Comparison of ENCODE assay signal across 9 cellular contexts in the genomic region with DNA sequence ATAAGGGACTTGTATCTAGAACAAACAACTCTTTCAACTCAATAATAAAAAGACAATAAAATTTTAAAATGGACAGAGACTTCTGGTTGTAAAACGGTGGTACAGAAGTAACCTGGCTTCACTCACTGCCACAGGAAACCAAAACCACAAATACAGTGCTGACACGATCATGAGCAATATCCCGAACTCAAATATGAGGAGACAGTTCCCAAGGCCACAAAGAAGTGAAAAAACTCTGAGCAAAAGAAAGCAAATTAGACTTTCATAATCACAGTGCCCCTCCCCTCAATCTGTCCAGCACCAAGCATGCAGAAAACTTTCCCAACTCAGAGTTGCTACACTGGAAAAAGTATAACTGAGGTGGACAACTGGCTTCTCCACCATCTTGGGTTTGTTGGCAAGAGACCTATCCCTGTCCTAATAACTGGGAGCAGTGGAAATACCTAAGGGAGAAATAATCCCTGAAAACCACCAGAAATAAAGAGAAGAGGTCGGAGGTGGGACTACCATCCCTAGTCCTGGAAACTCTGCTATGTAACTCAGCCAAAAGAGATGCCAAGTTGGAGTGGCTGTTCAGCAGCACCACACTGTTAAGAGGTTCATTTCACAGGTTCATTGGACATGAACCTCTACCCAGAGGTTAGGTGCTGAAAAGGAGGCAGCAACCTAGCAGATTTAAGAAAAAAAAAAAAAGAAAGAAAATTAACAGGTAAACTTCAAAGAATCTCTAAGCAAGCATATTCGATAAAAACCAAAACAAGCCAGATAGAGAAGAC. TPM values are rescaled to one million over a fixed set of nuclear protein-coding genes. Genes with fewer than 3 reads are reported as not detected.
DNase-seq lines count a peak whose midpoint lies in the region; ATAC-seq and TF ChIP-seq lines count a peak whose summit lies in the region.
"Had no signal": no experiment of that assay in that cellular context is flagged by ENCODE, and none has a peak within 500 bp of the region (broad histone marks: within the 10 kb centered on the region; RNA-seq: fewer than 3 reads in every experiment).

No MANE protein-coding gene starts in this region.

- peaks cover 31% of the 10 kb centered on the region; the same call in 1 of the 2 replicates for H3K4me1 ChIP-seq in PC-9 (replicated peaks; ENCODE audit: insufficient read depth)

- no peak for TF ChIP-seq CTCF in PC-9 (conservative IDR thresholded peaks at IDR 0.05)
- no peak for TF ChIP-seq CTCF in chondrocyte (IDR thresholded peaks at IDR 0.05)

- no peaks in the 10 kb centered on the region for H4K20me1 ChIP-seq in PC-9 (ENCODE audit: insufficient read depth)

- POLR2A ChIA-PET in PC-9 (lab: Charles Lee; ENCODE audit: unreplicated experiment), result interaction anchor here (0.7 kb wide), 1 partner anchor 124 kb away, joined by 3 read pairs; no protein-coding TSS in a partner anchor

- peak overlapping the region; percentile 3; the same call in 1 of the 2 replicates for H3K4me3 ChIP-seq in PC-9
- H3K4me3 ChIP-seq: cardiac muscle cell had no signal

- peaks cover 18% of the 10 kb centered on the region for H3K36me3 Mint-ChIP-seq in chondrocyte (ENCODE audit: low read depth)
- H3K36me3 Mint-ChIP-seq in stimulated activated memory B cell treated with anti-CD40 and anti-IgM and Interleukin-4, amounts not matched to agents 10 μg/mL and 1 μg/mL and 100 μg/mL, for 72 hours, result peaks cover 44% of the 10 kb centered on the region

- H3K4me1 Mint-ChIP-seq in chondrocyte (ENCODE audit: low read depth), result peaks cover 62% of the 10 kb centered on the region
- peaks cover 62% of the 10 kb centered on the region for H3K4me1 Mint-ChIP-seq in stimulated activated memory B cell treated with anti-CD40 and anti-IgM and Interleukin-4, amounts not matched to agents 10 μg/mL and 1 μg/mL and 100 μg/mL, for 72 hours

- no peak overlapping the region for H3K4me3 Mint-ChIP-seq in chondrocyte (ENCODE audit: unreplicated experiment)
- H3K4me3 Mint-ChIP-seq in stimulated activated memory B cell treated with anti-CD40 and anti-IgM and Interleukin-4, amounts not matched to agents 10 μg/mL and 1 μg/mL and 100 μg/mL, for 72 hours, result peak overlapping the region; percentile 25

- H3K9me3 ChIP-seq in PC-9 (ENCODE audit: insufficient read depth, low read depth), result peaks cover 12% of the 10 kb centered on the region; the same call in 1 of the 2 replicates

- peak overlapping the region; percentile 52 for H3K27ac ChIP-seq in PC-9
- H3K27ac ChIP-seq: cardiac muscle cell had no signal

- peaks cover 16% of the 10 kb centered on the region for H3K9me3 Mint-ChIP-seq in chondrocyte (ENCODE audit: low read depth)
- peaks cover 16% of the 10 kb centered on the region for H3K9me3 Mint-ChIP-seq in stimulated activated memory B cell treated with anti-CD40 and anti-IgM and Interleukin-4, amounts not matched to agents 10 μg/mL and 1 μg/mL and 100 μg/mL, for 72 hours

- no peaks in the 10 kb centered on the region for H3K36me3 ChIP-seq in PC-9 (ENCODE audit: low read depth)
- H3K36me3 ChIP-seq: cardiac muscle cell had no signal

- peak overlapping the region; percentile 74 for H3K27ac Mint-ChIP-seq in chondrocyte (ENCODE audit: unreplicated experiment)
- H3K27ac Mint-ChIP-seq in stimulated activated memory B cell treated with anti-CD40 and anti-IgM and Interleukin-4, amounts not matched to agents 10 μg/mL and 1 μg/mL and 100 μg/mL, for 72 hours, result peak overlapping the region; percentile 33

- peak; percentile 12 for DNase-seq in NK-92 treated with Interleukin-12 subunit alpha and Interleukin-12 subunit beta, amount 100 ng/mL, for 24 hours (lab: John Stamatoyannopoulos, UW)
- no peak for DNase-seq in NK-92 (lab: John Stamatoyannopoulos, UW; ENCODE audit: unreplicated experiment)
- peak; percentile 12 to 41 for DNase-seq in PC-9
- DNase-seq in chondrocyte (ENCODE audit: low spot score), result no peak
- no peak for DNase-seq in activated CD8-positive, alpha-beta memory T cell treated with anti-CD3 and anti-CD28 coated beads, Interleukin-2, amount 50 U/mL, for 48 hours
- DNase-seq in NCI-H510A (lab: John Stamatoyannopoulos, UW), result no peak

- H3K27me3 Mint-ChIP-seq in chondrocyte (ENCODE audit: low read depth), result no peaks in the 10 kb centered on the region
- no peaks in the 10 kb centered on the region for H3K27me3 Mint-ChIP-seq in stimulated activated memory B cell treated with anti-CD40 and anti-IgM and Interleukin-4, amounts not matched to agents 10 μg/mL and 1 μg/mL and 100 μg/mL, for 72 hours

- H3K27me3 ChIP-seq in PC-9 (ENCODE audit: insufficient read depth, low read depth), result no peaks in the 10 kb centered on the region
- H3K27me3 ChIP-seq: cardiac muscle cell had no signal

- ATAC-seq in HG02763 (IDR thresholded peaks at IDR 0.05; ENCODE audit: unreplicated experiment), result peak; percentile 66
- ATAC-seq in stimulated activated memory B cell treated with anti-CD40 and anti-IgM and Interleukin-4, amounts not matched to agents 10 μg/mL and 1 μg/mL and 100 μg/mL, for 72 hours, result peak; percentile 63

- peaks cover 11% of the 10 kb centered on the region; the same call in 1 of the 2 replicates for H3F3A ChIP-seq in PC-9 (ENCODE audit: insufficient read depth, low read depth)

- no peak overlapping the region for H2AFZ ChIP-seq in PC-9

- H3K4me2 ChIP-seq in PC-9, result peak overlapping the region; percentile 49

- BruUV-seq in PC-9 (replicated peaks; lab: Mats Ljungman, UMichigan), result no TSS peak

- CTCF ChIA-PET in PC-9 (lab: Charles Lee), result interaction anchor here (0.7 kb wide), 1 partner anchor 39 kb away, joined by 3 read pairs; no protein-coding TSS in a partner anchor

- intact Hi-C loops in PC-9 (cut with micrococcal nuclease; ENCODE audit: unreplicated experiment), result no loop called here

- H3K79me2 ChIP-seq in PC-9 (ENCODE audit: low read depth), result peaks cover 66% of the 10 kb centered on the region

- no peaks in the 10 kb centered on the region for H3K9me2 ChIP-seq in PC-9 (ENCODE audit: insufficient read depth)

RNA-seq across cellular contexts. Expression of a gene that starts 55.5 kb away (rescaled TPM):
- 22.9 and 23.8 TPM in 2 replicates for total RNA-seq in PC-9 (2021)
- total RNA-seq in chondrocyte, result 38.0 to 60.1 TPM (median 38.0 TPM) in 3 replicates

Comparison
In these comparisons a context has a peak if more than half of its experiments do, and no peak if none do; other contexts are left out.
1. DNase-seq: peak in NK-92 treated with Interleukin-12 subunit alpha and Interleukin-12 subunit beta, amount 100 ng/mL, for 24 hours (single experiment) and PC-9 (2 of 2); none in NK-92 (single experiment), chondrocyte (single experiment), activated CD8-positive, alpha-beta memory T cell treated with anti-CD3 and anti-CD28 coated beads, Interleukin-2, amount 50 U/mL, for 48 hours (single experiment) and NCI-H510A (single experiment).